In genomic region chr6:27065183-27065582, GRCh38 we compare ENCODE assay signal across 1 cellular context.
A peak's percentile ranks its signal among the peaks of the same experiment; 100 is the strongest.
TF ChIP-seq lines count a peak whose summit lies in the region.

No MANE protein-coding gene starts in this region.

TF ChIP-seq in K562, 482 proteins besides CTCF, POLR2A, EP300 and RAD21 (continued from another document and continues in another):
- TF ChIP-seq MGA (IDR thresholded peaks at IDR 0.05) (peak; percentile 41), RNF219 (CRISPR knock-in tag; IDR thresholded peaks at IDR 0.05) (no peak), GATA2 (CRISPR knock-in tag; IDR thresholded peaks at IDR 0.05) (no peak), TBP (optimal IDR thresholded peaks at IDR 0.05; ENCODE audit: low read depth, low read length) (no peak), EHMT2 (IDR thresholded peaks at IDR 0.05) (peak; percentile 35; the same call in 1 of the 2 replicates), TRIM24 (IDR thresholded peaks at IDR 0.05) (peak in 1 of 2 experiments; percentile 39; a peak in 1 of 4 replicates), ZNF79 (CRISPR knock-in tag; IDR thresholded peaks at IDR 0.05; ENCODE audit: low read depth) (no peak), RFX1 (IDR thresholded peaks at IDR 0.05) (peak; percentile 52), PRDM10 (IDR thresholded peaks at IDR 0.05; ENCODE audit: partially characterized antibody) (no peak), TAL1 (IDR thresholded peaks at IDR 0.05) (peak; percentile 58), ZNF518B (CRISPR knock-in tag; IDR thresholded peaks at IDR 0.05) (no peak), BHLHE40 (IDR thresholded peaks at IDR 0.05; ENCODE audit: low read length) (no peak), SMARCA4 (IDR thresholded peaks at IDR 0.05) (0 out of 2 replicates have a peak, but pooled peaks have one; percentile 27), FIP1L1 (IDR thresholded peaks at IDR 0.05; ENCODE audit: low read depth, low read length, poor library complexity, severe bottlenecking) (no peak), PHB2 (IDR thresholded peaks at IDR 0.05; ENCODE audit: low read depth) (no peak), OTX1 (CRISPR knock-in tag; IDR thresholded peaks at IDR 0.05) (0 out of 2 replicates have a peak, but pooled peaks have one; percentile 36), KLF16 (IDR thresholded peaks at IDR 0.05) (0 out of 2 replicates have a peak, but pooled peaks have one; percentile 39), BRF1 (IDR thresholded peaks at IDR 0.05; ENCODE audit: borderline replicate concordance, extremely low read depth, insufficient read length) (no peak), BRD9 (IDR thresholded peaks at IDR 0.05; ENCODE audit: low read depth, partially characterized antibody) (no peak), CEBPG (CRISPR knock-in tag; IDR thresholded peaks at IDR 0.05) (no peak), CEBPG (tag; conservative IDR thresholded peaks at IDR 0.05 in 1 of 2, IDR thresholded peaks at IDR 0.05 in 1 of 2) (peak in 1 of 2 experiments; percentile 36; a peak in 1 of 4 replicates), SMAD2 (IDR thresholded peaks at IDR 0.05; ENCODE audit: low read depth, low read length) (no peak), MNT (conservative IDR thresholded peaks at IDR 0.05) (0 out of 4 replicates have a peak, but pooled peaks of 1 of the 2 experiments have one; percentile 19), ARID1B (IDR thresholded peaks at IDR 0.05) (peak; percentile 58), MTA2 (IDR thresholded peaks at IDR 0.05; ENCODE audit: low read depth) (peak; percentile 36; the same call in 1 of the 2 replicates), CHAMP1 (IDR thresholded peaks at IDR 0.05) (no peak), CBFA2T2 (conservative IDR thresholded peaks at IDR 0.05) (peak; percentile 54), POLR3G (IDR thresholded peaks at IDR 0.05; ENCODE audit: extremely low read depth, insufficient read length, insufficient replicate concordance) (no peak), ZNF23 (CRISPR knock-in tag; IDR thresholded peaks at IDR 0.05) (no peak), TCF3 (CRISPR knock-in tag; IDR thresholded peaks at IDR 0.05) (peak; percentile 63), CEBPB (tag; IDR thresholded peaks at IDR 0.05) (peak; percentile 78), ETS2 (tag; IDR thresholded peaks at IDR 0.05; ENCODE audit: borderline replicate concordance, poor library complexity, severe bottlenecking) (no peak), CBFA2T3 (IDR thresholded peaks at IDR 0.05) (peak; percentile 79), ZNF696 (CRISPR knock-in tag; conservative IDR thresholded peaks at IDR 0.05) (no peak)
